ENCODE assay signal across 8 cellular contexts in genomic region chrX:39705299-39705698, GRCh38.
A peak's percentile ranks its signal among the peaks of the same experiment; 100 is the strongest.
DNase-seq lines count a peak whose midpoint lies in the region; ATAC-seq and TF ChIP-seq lines count a peak whose summit lies in the region.

No MANE protein-coding gene starts in this region.

- H3K4me3 ChIP-seq in foreskin fibroblast (ENCODE audit: low read depth in 1 of 2, low read length in 2 of 2): no peak overlapping the region

- POLR2A ChIA-PET in RWPE1 (lab: Yijun Ruan, JAX; ENCODE audit: low non-redundant PET): interaction anchor here (0.5 to 0.6 kb wide), 3 partner anchors 22 to 471 kb away, joined by 3 to 4 read pairs (median 3); no protein-coding TSS in a partner anchor
- POLR2A ChIA-PET in naive thymus-derived CD8-positive, alpha-beta T cell (lab: Charles Lee): interaction anchor here (1.0 kb wide), 1 partner anchor 8 kb away, joined by 3 read pairs; no protein-coding TSS in a partner anchor

- no peak overlapping the region for H3K27ac Mint-ChIP-seq in CD14-positive monocyte
- no peak overlapping the region for H3K27ac Mint-ChIP-seq in naive thymus-derived CD8-positive, alpha-beta T cell

- DNase-seq in activated CD4-positive, alpha-beta T cell treated with anti-CD3 and anti-CD28 coated beads for 48 hours: peak; percentile 20
- DNase-seq in activated CD4-positive, alpha-beta T cell treated with anti-CD3 and anti-CD28 coated beads, Interleukin-2, amount 50 U/mL, for 4 hours: no peak
- DNase-seq in RWPE1 (ENCODE audit: low spot score) (peak; percentile 55), foreskin fibroblast (peak; percentile 80 to 90), sciatic nerve (ENCODE audit: low spot score) (peak; percentile 68), CD14-positive monocyte (ENCODE audit: low spot score) (no peak)
- DNase-seq in naive thymus-derived CD8-positive, alpha-beta T cell: no peak

- H3K4me1 Mint-ChIP-seq in CD14-positive monocyte: no peaks in the 10 kb centered on the region
- no peaks in the 10 kb centered on the region for H3K4me1 Mint-ChIP-seq in naive thymus-derived CD8-positive, alpha-beta T cell

- H3K36me3 Mint-ChIP-seq in CD14-positive monocyte: no peaks in the 10 kb centered on the region
- peaks cover 0 to 4% (median 0%) of the 10 kb centered on the region in 3 donors for H3K36me3 Mint-ChIP-seq in naive thymus-derived CD8-positive, alpha-beta T cell

- TF ChIP-seq CTCF in RWPE1 (conservative IDR thresholded peaks at IDR 0.05; ENCODE audit: low read depth): peak; percentile 58
- TF ChIP-seq CTCF in foreskin fibroblast (IDR thresholded peaks at IDR 0.05; ENCODE audit: low read depth, low read length): peak; percentile 48
- no peak for TF ChIP-seq CTCF in CD14-positive monocyte (IDR thresholded peaks at IDR 0.05)

- H3K27me3 Mint-ChIP-seq in CD14-positive monocyte (ENCODE audit: low read depth in 3 of 3): peaks cover 0 to 6% (median 0%) of the 10 kb centered on the region in 3 donors
- H3K27me3 Mint-ChIP-seq in naive thymus-derived CD8-positive, alpha-beta T cell: no peaks in the 10 kb centered on the region

- intact Hi-C loops in sciatic nerve (cut with DNase I) (no loop called here), CD14-positive monocyte (cut with micrococcal nuclease) (no loop called here)

- no peak overlapping the region for H3K27ac ChIP-seq in RWPE1

- peaks cover 0 to 5% (median 0%) of the 10 kb centered on the region in 7 donors for H3K9me3 Mint-ChIP-seq in CD14-positive monocyte
- no peaks in the 10 kb centered on the region for H3K9me3 Mint-ChIP-seq in naive thymus-derived CD8-positive, alpha-beta T cell

- CTCF ChIA-PET in RWPE1 (lab: Yijun Ruan, JAX): interaction anchor here (1.0 kb wide), 1 partner anchor 17 kb away, joined by 3 read pairs; no protein-coding TSS in a partner anchor

- ATAC-seq in sciatic nerve (peak; percentile 76), HG03159 (IDR thresholded peaks at IDR 0.05; ENCODE audit: unreplicated experiment) (no peak)
- no peak for ATAC-seq in naive thymus-derived CD8-positive, alpha-beta T cell

- H3K4me3 Mint-ChIP-seq in CD14-positive monocyte: no peak overlapping the region
- no peak overlapping the region for H3K4me3 Mint-ChIP-seq in naive thymus-derived CD8-positive, alpha-beta T cell

Comparison
In these comparisons a context has a peak if more than half of its experiments do, and no peak if none do; other contexts are left out.
1. DNase-seq: peak in activated CD4-positive, alpha-beta T cell treated with anti-CD3 and anti-CD28 coated beads for 48 hours (single experiment), RWPE1 (single experiment), foreskin fibroblast (2 of 2) and sciatic nerve (single experiment); none in activated CD4-positive, alpha-beta T cell treated with anti-CD3 and anti-CD28 coated beads, Interleukin-2, amount 50 U/mL, for 4 hours (0 of 2), CD14-positive monocyte (single experiment) and naive thymus-derived CD8-positive, alpha-beta T cell (0 of 10).